ENCODE assay signal across 17 cellular contexts in the genomic region with DNA sequence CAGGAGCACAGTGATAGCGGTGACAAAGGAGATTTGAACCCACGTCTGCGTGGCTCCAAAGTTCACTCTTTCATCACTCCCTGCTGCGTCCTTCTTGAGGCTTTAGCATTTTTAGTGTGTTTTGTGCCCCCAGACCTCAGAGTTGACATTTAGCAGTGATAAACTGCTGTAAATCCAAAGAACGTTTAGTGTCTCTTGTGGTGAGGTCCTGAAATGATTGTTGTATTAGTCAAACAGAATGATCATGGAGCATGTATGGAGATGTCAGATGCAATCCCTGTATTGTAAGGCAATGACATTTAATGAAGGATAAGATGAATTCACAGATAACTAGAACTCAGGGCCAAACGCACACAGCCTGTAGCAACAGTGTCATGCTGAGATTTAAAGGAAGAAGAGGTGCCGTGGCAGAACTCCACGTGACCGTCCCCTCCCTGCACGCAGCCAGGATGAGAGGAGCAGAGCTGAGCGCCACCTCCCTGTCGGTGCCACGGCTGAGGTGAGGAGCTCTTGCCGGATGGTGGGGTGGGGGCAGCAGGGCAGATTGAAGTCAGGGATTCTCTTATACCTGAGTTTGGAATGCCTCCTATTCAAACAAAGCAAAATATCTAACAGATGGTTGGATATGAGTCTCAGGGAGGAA. TPM values are rescaled to one million over a fixed set of nuclear protein-coding genes. Genes with fewer than 3 reads are reported as not detected.
DNase-seq lines count a peak whose midpoint lies in the region; ATAC-seq, FAIRE-seq and TF ChIP-seq lines count a peak whose summit lies in the region.
"Had no signal": no experiment of that assay in that cellular context is flagged by ENCODE, and none has a peak within 500 bp of the region (broad histone marks: within the 10 kb centered on the region; RNA-seq: fewer than 3 reads in every experiment).

No MANE protein-coding gene starts in this region.

- H3K36me3 ChIP-seq in bronchial epithelial cell (ENCODE audit: control insufficient read depth, insufficient read depth, low read length): peaks cover 12% of the 10 kb centered on the region
- H3K36me3 ChIP-seq in naive thymus-derived CD4-positive, alpha-beta T cell (ENCODE audit: control insufficient read depth in 2 of 3, insufficient read depth in 3 of 3, low read length in 3 of 3): peaks cover 0 to 17% (median 0%) of the 10 kb centered on the region in 3 experiments

- CTCF ChIA-PET in naive thymus-derived CD4-positive, alpha-beta T cell (lab: Charles Lee): interaction anchor here (0.5 kb wide), 1 partner anchor 95 kb away, joined by 4 read pairs; no protein-coding TSS in a partner anchor

- no peak overlapping the region for H3K4me3 ChIP-seq in LNCaP clone FGC (ENCODE audit: low read depth, low read length)
- no peak overlapping the region for H3K4me3 ChIP-seq in bronchial epithelial cell (ENCODE audit: low read depth, low read length)
- H3K4me3 ChIP-seq in naive thymus-derived CD4-positive, alpha-beta T cell (ENCODE audit: low read length): no peak overlapping the region
- H3K4me3 ChIP-seq: esophagus muscularis mucosa, psoas muscle had no signal

- ATAC-seq in naive thymus-derived CD4-positive, alpha-beta T cell: no peak
- ATAC-seq: activated T-helper 17 cell treated with anti-CD3 and anti-CD28 coated beads, Interleukin-2, amount 50 U/mL, for 72 hours; psoas muscle had no signal

- H3K4me3 Mint-ChIP-seq in naive thymus-derived CD4-positive, alpha-beta T cell: no peak overlapping the region
- H3K4me3 Mint-ChIP-seq in activated T-helper 1 cell treated with anti-CD3 and anti-CD28 coated beads, Interleukin-12 subunit alpha, Interleukin-12 subunit beta, Interleukin-2, Interleukin-4 antibody, amounts not matched to agents 30 ng/mL and 10 ng/mL and 1 ng/mL, durations not matched to agents 14 hours and 24 hours and 36 hours: no peak overlapping the region
- H3K4me3 Mint-ChIP-seq: activated T-helper 17 cell treated with anti-CD3 and anti-CD28 coated beads, Interleukin-2, amount 50 U/mL, for 72 hours had no signal

- TF ChIP-seq CTCF in LNCaP clone FGC (IDR thresholded peaks at IDR 0.05; ENCODE audit: control insufficient read depth, extremely low read depth, insufficient read depth): peak; percentile 35
- TF ChIP-seq CTCF in bronchial epithelial cell (IDR thresholded peaks at IDR 0.05; ENCODE audit: insufficient read depth, low read length, severe bottlenecking): no peak

- H3K9me3 ChIP-seq in naive thymus-derived CD4-positive, alpha-beta T cell (ENCODE audit: control insufficient read depth in 2 of 3, low read length in 3 of 3): no peaks in the 10 kb centered on the region
- H3K9me3 ChIP-seq: esophagus muscularis mucosa, psoas muscle had no signal

- peaks cover 10 to 24% (median 16%) of the 10 kb centered on the region in 7 donors for H3K4me1 Mint-ChIP-seq in naive thymus-derived CD4-positive, alpha-beta T cell
- peaks cover 25% of the 10 kb centered on the region for H3K4me1 Mint-ChIP-seq in activated T-helper 1 cell treated with anti-CD3 and anti-CD28 coated beads, Interleukin-12 subunit alpha, Interleukin-12 subunit beta, Interleukin-2, Interleukin-4 antibody, amounts not matched to agents 30 ng/mL and 10 ng/mL and 1 ng/mL, durations not matched to agents 14 hours and 24 hours and 36 hours (ENCODE audit: low read depth)

- no peaks in the 10 kb centered on the region for H3K9me3 Mint-ChIP-seq in naive thymus-derived CD4-positive, alpha-beta T cell
- H3K9me3 Mint-ChIP-seq in activated T-helper 1 cell treated with anti-CD3 and anti-CD28 coated beads, Interleukin-12 subunit alpha, Interleukin-12 subunit beta, Interleukin-2, Interleukin-4 antibody, amounts not matched to agents 30 ng/mL and 10 ng/mL and 1 ng/mL, durations not matched to agents 14 hours and 24 hours and 36 hours: no peaks in the 10 kb centered on the region
- H3K9me3 Mint-ChIP-seq: activated T-helper 17 cell treated with anti-CD3 and anti-CD28 coated beads, Interleukin-2, amount 50 U/mL, for 72 hours had no signal

- FAIRE-seq in bronchial epithelial cell (lab: Jason Lieb, UNC): no peak
- no peak for FAIRE-seq in HTR-8/SVneo (lab: Jason Lieb, UNC)

- peaks cover 0 to 33% (median 28%) of the 10 kb centered on the region in 5 donors for H3K36me3 Mint-ChIP-seq in naive thymus-derived CD4-positive, alpha-beta T cell
- H3K36me3 Mint-ChIP-seq in activated T-helper 1 cell treated with anti-CD3 and anti-CD28 coated beads, Interleukin-12 subunit alpha, Interleukin-12 subunit beta, Interleukin-2, Interleukin-4 antibody, amounts not matched to agents 30 ng/mL and 10 ng/mL and 1 ng/mL, durations not matched to agents 14 hours and 24 hours and 36 hours (ENCODE audit: low read depth): peaks cover 40% of the 10 kb centered on the region

- peak; percentile 61 for DNase-seq in DMS 273 (lab: John Stamatoyannopoulos, UW; ENCODE audit: unreplicated experiment)
- DNase-seq in LNCaP clone FGC (ENCODE audit: low read depth): no peak
- peak; percentile 4 for DNase-seq in bronchial epithelial cell (ENCODE audit: low read depth)
- no peak for DNase-seq in naive thymus-derived CD4-positive, alpha-beta T cell
- no peak for DNase-seq in medulla oblongata (ENCODE audit: extremely low spot score)
- no peak for DNase-seq in HTR-8/SVneo (ENCODE audit: insufficient read length, low spot score)
- DNase-seq in NCI-H2029 treated with DMSO at 0.1 percent for 48 hours (lab: John Stamatoyannopoulos, UW): no peak
- DNase-seq in activated T-helper 1 cell treated with anti-CD3 and anti-CD28 coated beads, Interleukin-12 subunit alpha, Interleukin-12 subunit beta, Interleukin-2, Interleukin-4 antibody, amounts not matched to agents 30 ng/mL and 10 ng/mL and 1 ng/mL, durations not matched to agents 14 hours and 24 hours and 36 hours (ENCODE audit: low spot score): no peak
- DNase-seq: activated CD4-positive, alpha-beta T cell treated with anti-CD3 and anti-CD28 coated beads, Interleukin-2, amount 50 U/mL, for 48 hours; dermis blood vessel endothelial cell; glutamatergic neuron; Karpas-422; NCI-H1436 treated with DMSO at 0.1 percent for 48 hours; NCI-H524; psoas muscle had no signal

- POLR2A ChIA-PET in naive thymus-derived CD4-positive, alpha-beta T cell (lab: Charles Lee): no interaction called here

- no peak overlapping the region for H3K27ac ChIP-seq in naive thymus-derived CD4-positive, alpha-beta T cell (ENCODE audit: low read depth, low read length)
- H3K27ac ChIP-seq: esophagus muscularis mucosa, psoas muscle had no signal

- H3K4me1 ChIP-seq in naive thymus-derived CD4-positive, alpha-beta T cell (ENCODE audit: control insufficient read depth in 2 of 2, insufficient read depth in 2 of 2, low read length in 2 of 2): no peaks in the 10 kb centered on the region

- intact Hi-C loops in naive thymus-derived CD4-positive, alpha-beta T cell (cut with micrococcal nuclease): no loop called here
- intact Hi-C loops in activated T-helper 1 cell treated with anti-CD3 and anti-CD28 coated beads, Interleukin-12 subunit alpha, Interleukin-12 subunit beta, Interleukin-2, Interleukin-4 antibody, amounts not matched to agents 30 ng/mL and 10 ng/mL and 1 ng/mL, durations not matched to agents 14 hours and 24 hours and 36 hours (cut with micrococcal nuclease): no loop called here

- peak overlapping the region in 5 of 9 donors; percentile 6 to 82 (median 13) for H3K27ac Mint-ChIP-seq in naive thymus-derived CD4-positive, alpha-beta T cell
- H3K27ac Mint-ChIP-seq in activated T-helper 1 cell treated with anti-CD3 and anti-CD28 coated beads, Interleukin-12 subunit alpha, Interleukin-12 subunit beta, Interleukin-2, Interleukin-4 antibody, amounts not matched to agents 30 ng/mL and 10 ng/mL and 1 ng/mL, durations not matched to agents 14 hours and 24 hours and 36 hours: no peak overlapping the region

- H3K27me3 ChIP-seq in bronchial epithelial cell (ENCODE audit: control insufficient read depth, insufficient read depth, low read length): no peaks in the 10 kb centered on the region
- H3K27me3 ChIP-seq in naive thymus-derived CD4-positive, alpha-beta T cell (ENCODE audit: control insufficient read depth in 2 of 2, insufficient read depth in 2 of 2, low read length in 2 of 2): no peaks in the 10 kb centered on the region
- H3K27me3 ChIP-seq: esophagus muscularis mucosa had no signal

- no peaks in the 10 kb centered on the region for H3K27me3 Mint-ChIP-seq in naive thymus-derived CD4-positive, alpha-beta T cell
- no peaks in the 10 kb centered on the region for H3K27me3 Mint-ChIP-seq in activated T-helper 1 cell treated with anti-CD3 and anti-CD28 coated beads, Interleukin-12 subunit alpha, Interleukin-12 subunit beta, Interleukin-2, Interleukin-4 antibody, amounts not matched to agents 30 ng/mL and 10 ng/mL and 1 ng/mL, durations not matched to agents 14 hours and 24 hours and 36 hours (ENCODE audit: insufficient read depth)
- H3K27me3 Mint-ChIP-seq: activated T-helper 17 cell treated with anti-CD3 and anti-CD28 coated beads, Interleukin-2, amount 50 U/mL, for 72 hours had no signal

RNA-seq across cellular contexts. Expression of gene NTPCR, which starts 30.0 kb away (rescaled TPM):
- 11.6 and 13.4 TPM in 2 replicates for total RNA-seq in bronchial epithelial cell
- 10 to 100 TPM; 16.0 to 28.7 (median 17.3) TPM for total RNA-seq in naive thymus-derived CD4-positive, alpha-beta T cell
- polyA plus RNA-seq in naive thymus-derived CD4-positive, alpha-beta T cell: 10 to 100 TPM; 27.8 to 80.5 TPM
- 24.5 and 26.8 TPM in 2 replicates for total RNA-seq in activated T-helper 1 cell treated with anti-CD3 and anti-CD28 coated beads, Interleukin-12 subunit alpha, Interleukin-12 subunit beta, Interleukin-2, Interleukin-4 antibody, amounts not matched to agents 30 ng/mL and 10 ng/mL and 1 ng/mL, durations not matched to agents 14 hours and 24 hours and 36 hours

Comparison
In these comparisons a context has a peak if more than half of its experiments do, and no peak if none do; other contexts are left out.
1. DNase-seq: peak in DMS 273 (single experiment) and bronchial epithelial cell (single experiment); none in LNCaP clone FGC (single experiment), naive thymus-derived CD4-positive, alpha-beta T cell (0 of 9), medulla oblongata (single experiment), HTR-8/SVneo (single experiment), NCI-H2029 treated with DMSO at 0.1 percent for 48 hours (single experiment) and activated T-helper 1 cell treated with anti-CD3 and anti-CD28 coated beads, Interleukin-12 subunit alpha, Interleukin-12 subunit beta, Interleukin-2, Interleukin-4 antibody, amounts not matched to agents 30 ng/mL and 10 ng/mL and 1 ng/mL, durations not matched to agents 14 hours and 24 hours and 36 hours (single experiment).